2 cellular contexts compared by ENCODE assay signal in the genomic region with DNA sequence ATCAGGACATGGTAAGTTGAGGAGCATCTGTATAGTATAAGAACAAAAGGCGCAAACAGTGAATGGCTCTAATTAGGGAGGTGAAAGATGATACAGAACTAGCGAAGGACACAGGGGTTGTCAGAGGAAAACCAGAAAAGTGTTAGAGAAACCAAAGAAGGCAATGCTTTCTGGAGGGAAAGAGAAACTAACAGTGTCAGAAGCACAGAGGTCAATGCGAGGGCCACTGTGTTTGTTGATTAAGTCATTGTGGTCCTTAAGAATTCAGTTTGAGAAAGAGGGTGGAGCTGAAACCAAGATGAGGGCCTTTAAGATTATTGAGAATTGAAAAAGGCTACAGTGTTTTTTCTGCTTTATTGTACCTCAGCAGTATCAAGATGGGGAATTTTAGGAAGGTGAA.
TF ChIP-seq lines count a peak whose summit lies in the region.

No MANE protein-coding gene starts in this region.

TF ChIP-seq in HCT116, 20 proteins besides CTCF, POLR2A, EP300 and RAD21 (continued from another document):
- TF ChIP-seq REST (IDR thresholded peaks at IDR 0.05; ENCODE audit: low read depth) (no peak), FOSL1 (IDR thresholded peaks at IDR 0.05; ENCODE audit: low read depth) (no peak), ELF1 (IDR thresholded peaks at IDR 0.05; ENCODE audit: borderline replicate concordance, low read depth) (no peak), EZH2phosphoT487 (IDR thresholded peaks at IDR 0.05; ENCODE audit: borderline replicate concordance) (no peak), CEBPB (IDR thresholded peaks at IDR 0.05; ENCODE audit: low read depth) (no peak), CBX3 (IDR thresholded peaks at IDR 0.05; ENCODE audit: low read depth) (no peak), MAX (IDR thresholded peaks at IDR 0.05) (no peak), ZBTB33 (IDR thresholded peaks at IDR 0.05; ENCODE audit: extremely low read depth, insufficient replicate concordance, low read length) (no peak), POLR2AphosphoS5 (IDR thresholded peaks at IDR 0.05; ENCODE audit: low read depth, low read length) (no peak), SRF (IDR thresholded peaks at IDR 0.05; ENCODE audit: low read depth) (no peak), EGR1 (IDR thresholded peaks at IDR 0.05; ENCODE audit: low read depth) (no peak)
- TF ChIP-seq, protein P1, sequence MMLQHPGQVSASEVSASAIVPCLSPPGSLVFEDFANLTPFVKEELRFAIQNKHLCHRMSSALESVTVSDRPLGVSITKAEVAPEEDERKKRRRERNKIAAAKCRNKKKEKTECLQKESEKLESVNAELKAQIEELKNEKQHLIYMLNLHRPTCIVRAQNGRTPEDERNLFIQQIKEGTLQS (IDR thresholded peaks at IDR 0.05), result no peak

TF ChIP-seq in IMR-90, 13 proteins besides CTCF, POLR2A, EP300 and RAD21 (continued from another document):
- TF ChIP-seq SMC3 (IDR thresholded peaks at IDR 0.05; ENCODE audit: low read depth, low read length) (no peak), CHD1 (IDR thresholded peaks at IDR 0.05; ENCODE audit: low read depth, low read length) (no peak), MAFK (IDR thresholded peaks at IDR 0.05; ENCODE audit: low read depth, low read length) (no peak), ELK1 (IDR thresholded peaks at IDR 0.05; ENCODE audit: borderline replicate concordance, low read depth, low read length) (no peak), BHLHE40 (IDR thresholded peaks at IDR 0.05; ENCODE audit: low read depth, low read length) (no peak), RFX5 (IDR thresholded peaks at IDR 0.05; ENCODE audit: low read depth, low read length) (no peak), MXI1 (IDR thresholded peaks at IDR 0.05; ENCODE audit: borderline replicate concordance, low read depth, low read length) (no peak), RCOR1 (IDR thresholded peaks at IDR 0.05; ENCODE audit: insufficient replicate concordance, low read length) (no peak), USF2 (IDR thresholded peaks at IDR 0.05; ENCODE audit: low read depth, low read length) (no peak), MAZ (IDR thresholded peaks at IDR 0.05; ENCODE audit: borderline replicate concordance, low read depth, low read length) (no peak)
